8 cellular contexts compared by ENCODE assay signal in genomic region chr3:160565442-160566403, GRCh38. TPM values are rescaled to one million over a fixed set of nuclear protein-coding genes. Genes with fewer than 3 reads are reported as not detected.
DNase-seq lines count a peak whose midpoint lies in the region; ATAC-seq, FAIRE-seq and TF ChIP-seq lines count a peak whose summit lies in the region.

TSS of gene KPNA4 (minus strand) at chr3:160565571. CDS start at chr3:160565282, 289 bp downstream.

- DNase-seq in AG20443 (ENCODE audit: low spot score) = peak; percentile 98
- peak; percentile 95 for DNase-seq in NCI-H510A (lab: John Stamatoyannopoulos, UW)
- DNase-seq in activated CD4-positive, alpha-beta T cell treated with anti-CD3 and anti-CD28 coated beads for 1 hour = peak; percentile 96
- peak; percentile 95 for DNase-seq in cerebellum (ENCODE audit: low spot score)
- DNase-seq in kidney = peak; percentile 99
- DNase-seq in stimulated activated CD4-positive, alpha-beta T cell treated with anti-CD3 and anti-CD28 coated beads, Interleukin-15, amount 100 ng/mL, for 24 hours = peak; percentile 97

- H3K4me1 ChIP-seq in kidney (ENCODE audit: control insufficient read depth in 1 of 2, insufficient read depth in 1 of 2, low read depth in 1 of 2, low read length in 2 of 2) = peaks cover 10 to 11% of the 10 kb centered on the region in 2 donors

- peak; percentile 93 for ATAC-seq in HG03432 (IDR thresholded peaks at IDR 0.05; ENCODE audit: unreplicated experiment)

- H3K9ac ChIP-seq in kidney (ENCODE audit: low read length in 2 of 2) = peak within 1 kb of the TSS; percentile 85

- H3K27ac ChIP-seq in kidney (ENCODE audit: low read depth in 2 of 2, low read length in 2 of 2) = peak within 1 kb of the TSS; percentile 93

- TF ChIP-seq CTCF in kidney (IDR thresholded peaks at IDR 0.05; ENCODE audit: borderline replicate concordance, extremely low read depth, insufficient read depth) = no peak

- FAIRE-seq in kidney (lab: Jason Lieb, UNC) = peak; percentile 77

- peak within 1 kb of the TSS; percentile 83 to 91 for H3K4me3 ChIP-seq in kidney (ENCODE audit: low read length in 2 of 2)

- intact Hi-C loops in kidney (cut with DNase I) = no loop called here

- H3K9me3 ChIP-seq in kidney (ENCODE audit: control insufficient read depth in 1 of 2, low read length in 2 of 2) = no peaks in the 10 kb centered on the region

- no peaks in the 10 kb centered on the region for H3K36me3 ChIP-seq in kidney (ENCODE audit: control insufficient read depth in 1 of 2, insufficient read depth in 2 of 2, low read length in 2 of 2)

- TF ChIP-seq POLR2A in GM19099 (IDR thresholded peaks at IDR 0.05; ENCODE audit: extremely low read depth, insufficient read length, low read depth) = peak; percentile 87

RNA-seq across cellular contexts. Expression of gene KPNA4, which starts in this region (rescaled TPM):
- 30.6 TPM for total RNA-seq in cerebellum
- total RNA-seq in kidney = 37.9 TPM
- polyA plus RNA-seq in kidney (ENCODE audit: insufficient read depth, low read depth, low replicate concordance) = 11.7 TPM

Comparison
In these comparisons a context has a peak if more than half of its experiments do, and no peak if none do; other contexts are left out.
1. Peak in every context shown above with its lines: DNase-seq, ATAC-seq, H3K4me3 ChIP-seq and H3K27ac ChIP-seq.